In the genomic region with DNA sequence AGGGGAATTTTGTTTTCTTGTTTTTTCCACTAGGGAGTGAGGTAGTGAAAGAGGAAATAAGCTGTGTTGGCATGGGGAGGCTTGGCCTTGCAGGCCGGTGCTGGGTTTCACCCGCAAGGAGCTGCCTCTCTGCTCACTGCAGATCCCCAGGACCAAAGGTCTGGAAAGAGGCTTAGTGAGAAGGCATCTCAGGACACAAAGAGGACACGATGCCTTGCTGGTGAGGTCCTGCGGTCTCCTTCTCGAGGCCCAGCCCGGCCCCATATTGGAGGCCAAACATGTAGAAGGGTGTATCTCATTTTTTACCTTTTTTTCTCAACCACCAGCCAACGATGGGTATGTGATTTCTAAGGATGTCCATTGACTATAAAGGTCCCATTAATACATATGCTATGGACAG, we compare ENCODE assay signal across 2 cellular contexts.
TF ChIP-seq lines count a peak whose summit lies in the region.

No MANE protein-coding gene starts in this region.

TF ChIP-seq in GM23338, 12 proteins besides CTCF, POLR2A, EP300 and RAD21 (continued from another document):
- TF ChIP-seq, protein P1, sequence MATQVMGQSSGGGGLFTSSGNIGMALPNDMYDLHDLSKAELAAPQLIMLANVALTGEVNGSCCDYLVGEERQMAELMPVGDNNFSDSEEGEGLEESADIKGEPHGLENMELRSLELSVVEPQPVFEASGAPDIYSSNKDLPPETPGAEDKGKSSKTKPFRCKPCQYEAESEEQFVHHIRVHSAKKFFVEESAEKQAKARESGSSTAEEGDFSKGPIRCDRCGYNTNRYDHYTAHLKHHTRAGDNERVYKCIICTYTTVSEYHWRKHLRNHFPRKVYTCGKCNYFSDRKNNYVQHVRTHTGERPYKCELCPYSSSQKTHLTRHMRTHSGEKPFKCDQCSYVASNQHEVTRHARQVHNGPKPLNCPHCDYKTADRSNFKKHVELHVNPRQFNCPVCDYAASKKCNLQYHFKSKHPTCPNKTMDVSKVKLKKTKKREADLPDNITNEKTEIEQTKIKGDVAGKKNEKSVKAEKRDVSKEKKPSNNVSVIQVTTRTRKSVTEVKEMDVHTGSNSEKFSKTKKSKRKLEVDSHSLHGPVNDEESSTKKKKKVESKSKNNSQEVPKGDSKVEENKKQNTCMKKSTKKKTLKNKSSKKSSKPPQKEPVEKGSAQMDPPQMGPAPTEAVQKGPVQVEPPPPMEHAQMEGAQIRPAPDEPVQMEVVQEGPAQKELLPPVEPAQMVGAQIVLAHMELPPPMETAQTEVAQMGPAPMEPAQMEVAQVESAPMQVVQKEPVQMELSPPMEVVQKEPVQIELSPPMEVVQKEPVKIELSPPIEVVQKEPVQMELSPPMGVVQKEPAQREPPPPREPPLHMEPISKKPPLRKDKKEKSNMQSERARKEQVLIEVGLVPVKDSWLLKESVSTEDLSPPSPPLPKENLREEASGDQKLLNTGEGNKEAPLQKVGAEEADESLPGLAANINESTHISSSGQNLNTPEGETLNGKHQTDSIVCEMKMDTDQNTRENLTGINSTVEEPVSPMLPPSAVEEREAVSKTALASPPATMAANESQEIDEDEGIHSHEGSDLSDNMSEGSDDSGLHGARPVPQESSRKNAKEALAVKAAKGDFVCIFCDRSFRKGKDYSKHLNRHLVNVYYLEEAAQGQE (IDR thresholded peaks at IDR 0.05; ENCODE audit: unreplicated experiment): no peak
- TF ChIP-seq CREB1 (CRISPR knock-in tag; IDR thresholded peaks at IDR 0.05; ENCODE audit: low read depth) (no peak), ETS1 (IDR thresholded peaks at IDR 0.05) (no peak), ZNF462 (CRISPR knock-in tag; IDR thresholded peaks at IDR 0.05) (no peak), JUNB (IDR thresholded peaks at IDR 0.05; ENCODE audit: unreplicated experiment) (no peak), EZH2phosphoT487 (IDR thresholded peaks at IDR 0.05; ENCODE audit: unreplicated experiment) (no peak), STAT1 (IDR thresholded peaks at IDR 0.05; ENCODE audit: unreplicated experiment) (no peak), NANOG (IDR thresholded peaks at IDR 0.05; ENCODE audit: borderline replicate concordance) (no peak)

TF ChIP-seq in WTC11, 78 proteins besides CTCF, POLR2A, EP300 and RAD21 (continued from another document):
- TF ChIP-seq ZNF425 (CRISPR knock-in tag; conservative IDR thresholded peaks at IDR 0.05): no peak
- no peak for TF ChIP-seq ZNF219 (CRISPR knock-in tag; IDR thresholded peaks at IDR 0.05; ENCODE audit: borderline replicate concordance)
- TF ChIP-seq EMX1 (CRISPR knock-in tag; IDR thresholded peaks at IDR 0.05): no peak
- TF ChIP-seq ZMAT4 (CRISPR knock-in tag; IDR thresholded peaks at IDR 0.05): no peak
- no peak for TF ChIP-seq JUN (CRISPR knock-in tag; IDR thresholded peaks at IDR 0.05)
- no peak for TF ChIP-seq FOXK1 (CRISPR knock-in tag; IDR thresholded peaks at IDR 0.05)
- no peak for TF ChIP-seq SOX15 (CRISPR knock-in tag; IDR thresholded peaks at IDR 0.05)
- no peak for TF ChIP-seq ELF4 (CRISPR knock-in tag; IDR thresholded peaks at IDR 0.05; ENCODE audit: low read depth)
- no peak for TF ChIP-seq SMAD3 (CRISPR knock-in tag; IDR thresholded peaks at IDR 0.05; ENCODE audit: borderline replicate concordance)
TF ChIP-seq in WTC11: peak in this region for 0.
